In genomic region chrX:148381603-148382002, GRCh38 we compare ENCODE assay signal across 1 cellular context.
TF ChIP-seq lines count a peak whose summit lies in the region.

No MANE protein-coding gene starts in this region.

TF ChIP-seq in GM23338, 12 proteins besides CTCF, POLR2A, EP300 and RAD21 (continued from another document):
- TF ChIP-seq ZNF462 (CRISPR knock-in tag; IDR thresholded peaks at IDR 0.05): no peak
- no peak for TF ChIP-seq ZNF114 (CRISPR knock-in tag; IDR thresholded peaks at IDR 0.05)
- TF ChIP-seq STAT1 (IDR thresholded peaks at IDR 0.05; ENCODE audit: unreplicated experiment): no peak
- TF ChIP-seq CREB1 (CRISPR knock-in tag; IDR thresholded peaks at IDR 0.05; ENCODE audit: low read depth): no peak
- TF ChIP-seq JUNB (IDR thresholded peaks at IDR 0.05; ENCODE audit: unreplicated experiment): no peak
- no peak for TF ChIP-seq EZH2phosphoT487 (IDR thresholded peaks at IDR 0.05; ENCODE audit: unreplicated experiment)
- TF ChIP-seq EZH2 (IDR thresholded peaks at IDR 0.05; ENCODE audit: low read depth, unreplicated experiment): no peak
- no peak for TF ChIP-seq ZNF331 (CRISPR knock-in tag; IDR thresholded peaks at IDR 0.05; ENCODE audit: low read depth)
